10 cellular contexts compared by ENCODE assay signal in the genomic region with DNA sequence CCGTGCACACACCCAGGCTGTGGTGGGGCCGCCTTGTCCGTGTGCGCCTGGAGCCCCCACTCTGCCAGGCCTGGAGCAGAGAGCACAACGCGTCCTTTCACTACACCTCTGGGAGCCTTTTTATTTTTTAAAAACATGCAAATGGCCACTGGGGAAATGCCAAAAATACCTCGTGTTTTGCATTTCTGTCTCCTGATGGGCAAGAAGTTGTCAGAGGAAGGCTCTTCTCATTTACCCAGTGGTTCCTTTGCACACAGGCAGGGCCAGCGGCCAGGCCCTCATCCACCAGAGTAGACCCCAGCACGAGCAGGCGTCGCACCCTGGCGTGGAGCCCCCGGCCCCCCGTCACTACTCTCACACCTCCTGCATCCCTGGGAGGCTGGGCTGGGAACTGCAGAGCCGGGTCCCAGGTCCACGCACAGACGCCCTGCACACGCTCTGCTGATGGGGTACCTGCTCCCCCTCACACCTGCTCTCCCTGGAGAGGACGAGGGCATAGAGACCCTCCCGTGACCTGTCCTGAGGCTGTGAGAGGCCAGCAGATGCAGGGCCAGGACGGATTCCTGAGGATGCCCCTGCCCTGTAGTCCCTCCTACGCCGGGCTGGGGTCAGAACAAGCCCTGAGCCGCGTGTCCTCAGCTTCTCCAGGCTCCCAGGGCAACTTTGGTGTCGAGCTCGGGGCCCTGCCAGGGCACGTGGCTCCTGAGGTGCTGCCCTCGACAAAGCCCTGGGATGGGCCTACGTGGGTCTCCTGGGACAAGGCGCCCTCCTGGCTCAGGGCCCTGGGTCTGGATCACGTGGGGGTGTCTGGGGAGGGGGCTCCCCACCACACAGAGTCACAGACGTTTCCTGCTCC.
DNase-seq lines count a peak whose midpoint lies in the region; ATAC-seq and TF ChIP-seq lines count a peak whose summit lies in the region.
"Had no signal": no experiment of that assay in that cellular context is flagged by ENCODE, and none has a peak within 500 bp of the region (broad histone marks: within the 10 kb centered on the region; RNA-seq: fewer than 3 reads in every experiment).

No MANE protein-coding gene starts in this region.

- 77 to 87% methylated on average over 33 of the region's 33 CpGs for WGBS in heart right ventricle, 2 donors

- H3K4me3 ChIP-seq in HUES6 (ENCODE audit: low read depth, low read length) (no peak overlapping the region), mucosa of descending colon (no peak overlapping the region), coronary artery (no peak overlapping the region), heart right ventricle (no peak overlapping the region)

- peak; percentile 31 for TF ChIP-seq POLR2A in GM18526 (IDR thresholded peaks at IDR 0.05; ENCODE audit: extremely low read depth, insufficient read length)

- H3K9me3 ChIP-seq in HUES6 (ENCODE audit: control insufficient read depth, insufficient read depth, low read depth, low read length) (no peaks in the 10 kb centered on the region), mucosa of descending colon (no peaks in the 10 kb centered on the region), heart right ventricle (no peaks in the 10 kb centered on the region)

- DNase-seq in mucosa of descending colon (no peak), coronary artery (ENCODE audit: low spot score) (no peak), NCI-H748 treated with DMSO at 0.1 percent for 48 hours (lab: John Stamatoyannopoulos, UW) (no peak), heart right ventricle (no peak)
- no peak for DNase-seq in stimulated activated CD4-positive, alpha-beta T cell treated with anti-CD3 and anti-CD28 coated beads, Interleukin-4, amount 100 ng/mL, for 4 hours
- DNase-seq: T-helper 9 cell had no signal

- intact Hi-C loops in mucosa of descending colon (cut with DNase I, micrococcal nuclease) (no loop called here), heart right ventricle (cut with DNase I) (loop anchor here in 1 of 10 donors (10.0 kb wide), 1 partner anchor 56 kb away; no protein-coding TSS in a partner anchor)

- H3K4me1 ChIP-seq in HUES6 (ENCODE audit: control insufficient read depth, insufficient read depth, low read length) (peaks cover 32% of the 10 kb centered on the region), mucosa of descending colon (ENCODE audit: low read depth) (no peaks in the 10 kb centered on the region), heart right ventricle (peaks cover 10 to 48% (median 39%) of the 10 kb centered on the region in 9 donors)

- ATAC-seq in GM21723 (IDR thresholded peaks at IDR 0.05; ENCODE audit: unreplicated experiment) (peak; percentile 76), mucosa of descending colon (peak; percentile 39), heart right ventricle (no peak)

- H3K27me3 ChIP-seq in HUES6 (ENCODE audit: control insufficient read depth, insufficient read depth, low read length), result no peaks in the 10 kb centered on the region
- no peaks in the 10 kb centered on the region for H3K27me3 ChIP-seq in heart right ventricle

- 0 out of 2 replicates have a peak overlapping the region, but pooled peaks have one; percentile 67 for H3K27ac ChIP-seq in HUES6 (ENCODE audit: low read depth, low read length)
- H3K27ac ChIP-seq in coronary artery, result peak overlapping the region in 1 of 2 donors; percentile 37
- H3K27ac ChIP-seq in heart right ventricle, result peak overlapping the region in 5 of 10 donors; percentile 79 to 91 (median 83)
- H3K27ac ChIP-seq: epithelial cell of prostate had no signal

- TF ChIP-seq CTCF in mucosa of descending colon (IDR thresholded peaks at IDR 0.05) (no peak), coronary artery (IDR thresholded peaks at IDR 0.05) (no peak), heart right ventricle (IDR thresholded peaks at IDR 0.05) (no peak)

- no peak overlapping the region for H3K9ac ChIP-seq in HUES6 (ENCODE audit: low read length)

- H3K36me3 ChIP-seq in HUES6 (ENCODE audit: control insufficient read depth, insufficient read depth, low read length) (peaks cover 7% of the 10 kb centered on the region; the same call in 1 of the 2 replicates), mucosa of descending colon (ENCODE audit: low read depth) (no peaks in the 10 kb centered on the region), heart right ventricle (peaks cover 0 to 58% (median 9%) of the 10 kb centered on the region in 9 donors)

Comparison
In these comparisons a context has a peak if more than half of its experiments do, and no peak if none do; other contexts are left out.
1. ATAC-seq: peak in GM21723 (single experiment) and mucosa of descending colon (single experiment); none in heart right ventricle (0 of 8).